In the genomic region with DNA sequence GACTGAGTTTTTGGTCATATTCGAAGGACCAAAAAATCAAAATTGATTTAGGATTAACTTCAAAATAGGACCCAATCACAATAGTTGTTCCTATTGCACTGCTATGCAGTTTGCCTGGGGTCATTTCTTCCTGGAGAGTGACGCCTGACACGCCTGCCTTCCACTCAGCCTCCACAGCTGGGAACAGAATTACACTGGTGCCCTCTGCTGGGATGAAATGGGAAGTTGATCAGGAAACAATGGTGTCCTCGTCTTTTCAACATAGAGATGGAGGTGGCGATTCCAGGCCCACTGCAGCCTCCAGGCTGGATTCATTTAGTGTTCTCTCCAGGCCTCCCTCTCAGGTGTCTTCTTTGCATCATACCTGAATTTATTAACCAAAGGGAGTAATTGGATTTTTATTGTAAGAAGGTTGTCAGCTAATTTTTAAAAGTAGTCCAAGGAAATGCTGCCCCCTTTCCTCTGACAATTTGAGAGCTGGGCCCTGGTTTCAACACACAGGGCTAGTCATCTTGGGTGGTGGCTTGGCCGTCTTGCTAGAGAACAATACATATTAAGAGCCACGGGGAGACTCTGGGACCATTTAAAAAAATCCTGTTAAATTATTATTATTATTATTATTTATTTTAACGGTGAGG, we compare ENCODE assay signal across 8 cellular contexts.
DNase-seq lines count a peak whose midpoint lies in the region; ATAC-seq and FAIRE-seq lines count a peak whose summit lies in the region.

No MANE protein-coding gene starts in this region.

- FAIRE-seq in endometrium (lab: Jason Lieb, UNC) = peak; percentile 54

- DNase-seq in D341Med (ENCODE audit: low spot score) (peak; percentile 75), HK-2 (ENCODE audit: unreplicated experiment) (peak; percentile 77), NCI-H774 (lab: John Stamatoyannopoulos, UW) (peak; percentile 68), myocyte (ENCODE audit: low read depth) (peak; percentile 90)
- DNase-seq in activated CD8-positive, alpha-beta memory T cell treated with anti-CD3 and anti-CD28 coated beads for 1 hour (ENCODE audit: extremely low read depth in 1 of 2, low read depth in 1 of 2) = peak; percentile 27 to 41
- DNase-seq in stimulated activated CD8-positive, alpha-beta memory T cell treated with anti-CD3 and anti-CD28 coated beads, Interleukin-7, amount 100 ng/mL, for 1 hour (ENCODE audit: low read depth in 2 of 2) = peak; percentile 25 to 32

- peak; percentile 95 for ATAC-seq in GM21360 (IDR thresholded peaks at IDR 0.05; ENCODE audit: unreplicated experiment)

Comparison
In these comparisons a context has a peak if more than half of its experiments do, and no peak if none do; other contexts are left out.
1. Peak in every context shown above with its lines: DNase-seq and ATAC-seq.
2. DNase-seq: peak in every context shown above with its lines; median percentile 90 in myocyte; 77 in HK-2; 75 in D341Med; 68 in NCI-H774; 34 in activated CD8-positive, alpha-beta memory T cell treated with anti-CD3 and anti-CD28 coated beads for 1 hour; 28 in stimulated activated CD8-positive, alpha-beta memory T cell treated with anti-CD3 and anti-CD28 coated beads, Interleukin-7, amount 100 ng/mL, for 1 hour.